ENCODE assay signal across 31 cellular contexts in the genomic region with DNA sequence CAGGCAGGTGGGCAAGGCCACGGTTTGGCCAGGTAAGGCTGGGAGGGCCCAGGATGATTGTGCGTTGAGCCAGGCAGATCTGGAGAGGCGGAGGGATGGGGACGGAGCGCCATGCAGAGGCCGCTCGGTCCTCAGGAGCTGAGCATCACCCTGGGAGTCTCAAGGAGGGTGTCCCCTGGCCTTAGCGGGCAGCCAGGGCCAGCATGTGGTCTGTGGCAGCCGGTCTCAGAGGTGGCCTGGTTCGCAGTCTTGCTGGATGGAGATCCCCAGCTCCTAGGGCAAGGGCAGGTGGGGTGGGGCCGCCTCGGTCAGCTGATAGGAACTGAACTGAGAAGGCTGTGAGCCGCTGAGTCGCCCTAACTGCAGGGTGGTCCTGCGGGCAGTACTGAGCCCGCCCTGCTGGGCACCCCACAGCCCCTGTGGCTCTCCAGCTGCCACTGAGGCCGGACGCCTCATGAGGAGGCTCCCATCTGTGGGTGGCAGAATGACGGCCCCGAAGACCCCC. TPM values are rescaled to one million over a fixed set of nuclear protein-coding genes. Genes with fewer than 3 reads are reported as not detected.
"Had no signal": no experiment of that assay in that cellular context is flagged by ENCODE, and none has a peak within 500 bp of the region (broad histone marks: within the 10 kb centered on the region; RNA-seq: fewer than 3 reads in every experiment).

No MANE protein-coding gene starts in this region.

- H3K4me3 ChIP-seq: left ventricle myocardium inferior, lung, mucosa of descending colon, pancreas, prostate gland, sigmoid colon, spleen, suprapubic skin, thoracic aorta, tibial artery, upper lobe of right lung had no signal

- H3K27ac Mint-ChIP-seq: immature natural killer cell; naive thymus-derived CD4-positive, alpha-beta T cell; natural killer cell treated with Interleukin-12 subunit alpha and Interleukin-12 subunit beta and Interleukin-15 and Interleukin-18, amount 100 ng/mL, for 72 hours; stimulated activated effector memory CD8-positive, alpha-beta T cell treated with anti-CD3 and anti-CD28 coated beads, Interleukin-12 subunit alpha, Interleukin-12 subunit beta, amount 100 ng/mL, for 72 hours; stimulated activated naive CD8-positive, alpha-beta T cell treated with anti-CD3 and anti-CD28 coated beads, Interleukin-15, Interleukin-2, amounts not matched to agents 100 ng/mL and 50 ng/mL, for 24 hours had no signal

- H3K4me3 Mint-ChIP-seq: immature natural killer cell; naive thymus-derived CD4-positive, alpha-beta T cell; natural killer cell treated with Interleukin-12 subunit alpha and Interleukin-12 subunit beta and Interleukin-15 and Interleukin-18, amount 100 ng/mL, for 72 hours; stimulated activated effector memory CD8-positive, alpha-beta T cell treated with anti-CD3 and anti-CD28 coated beads, Interleukin-12 subunit alpha, Interleukin-12 subunit beta, amount 100 ng/mL, for 72 hours; stimulated activated naive CD8-positive, alpha-beta T cell treated with anti-CD3 and anti-CD28 coated beads, Interleukin-15, Interleukin-2, amounts not matched to agents 100 ng/mL and 50 ng/mL, for 24 hours had no signal

- H3K27ac ChIP-seq: left ventricle myocardium inferior, pancreas, prostate gland, sigmoid colon, spleen, suprapubic skin, thoracic aorta, tibial artery, upper lobe of right lung had no signal

- H3K36me3 Mint-ChIP-seq: immature natural killer cell; naive thymus-derived CD4-positive, alpha-beta T cell; natural killer cell treated with Interleukin-12 subunit alpha and Interleukin-12 subunit beta and Interleukin-15 and Interleukin-18, amount 100 ng/mL, for 72 hours had no signal

- ATAC-seq: mucosa of descending colon; naive thymus-derived CD4-positive, alpha-beta T cell; natural killer cell treated with Interleukin-12 subunit alpha and Interleukin-12 subunit beta and Interleukin-15 and Interleukin-18, amount 100 ng/mL, for 72 hours; pancreas; right cardiac atrium; stimulated activated effector memory CD8-positive, alpha-beta T cell treated with anti-CD3 and anti-CD28 coated beads, Interleukin-12 subunit alpha, Interleukin-12 subunit beta, amount 100 ng/mL, for 72 hours; upper lobe of right lung had no signal

- H3K4me1 ChIP-seq: pancreas, prostate gland had no signal

- H3K27me3 Mint-ChIP-seq: naive thymus-derived CD4-positive, alpha-beta T cell; natural killer cell treated with Interleukin-12 subunit alpha and Interleukin-12 subunit beta and Interleukin-15 and Interleukin-18, amount 100 ng/mL, for 72 hours; stimulated activated naive CD8-positive, alpha-beta T cell treated with anti-CD3 and anti-CD28 coated beads, Interleukin-15, Interleukin-2, amounts not matched to agents 100 ng/mL and 50 ng/mL, for 24 hours had no signal

- H3K4me1 Mint-ChIP-seq: stimulated activated effector memory CD8-positive, alpha-beta T cell treated with anti-CD3 and anti-CD28 coated beads, Interleukin-12 subunit alpha, Interleukin-12 subunit beta, amount 100 ng/mL, for 72 hours had no signal

- DNase-seq: hypothalamus; immature natural killer cell; left ventricle myocardium inferior; midbrain; mucosa of descending colon; naive thymus-derived CD4-positive, alpha-beta T cell; nucleus accumbens; posterior cingulate gyrus; retina; sigmoid colon; small intestine; spleen; stimulated activated CD4-positive, alpha-beta T cell treated with anti-CD3 and anti-CD28 coated beads, Interleukin-4, amount 100 ng/mL, for 24 hours; stimulated activated naive CD4-positive, alpha-beta T cell; tibial artery; trophoblast cell; upper lobe of right lung had no signal

- H3K9me3 ChIP-seq: left ventricle myocardium inferior, mucosa of descending colon, pancreas, prostate gland, sigmoid colon, spleen, suprapubic skin, thoracic aorta, tibial artery, upper lobe of right lung had no signal

- H3K9me3 Mint-ChIP-seq: immature natural killer cell; natural killer cell treated with Interleukin-12 subunit alpha and Interleukin-12 subunit beta and Interleukin-15 and Interleukin-18, amount 100 ng/mL, for 72 hours; stimulated activated effector memory CD8-positive, alpha-beta T cell treated with anti-CD3 and anti-CD28 coated beads, Interleukin-12 subunit alpha, Interleukin-12 subunit beta, amount 100 ng/mL, for 72 hours; stimulated activated naive CD8-positive, alpha-beta T cell treated with anti-CD3 and anti-CD28 coated beads, Interleukin-15, Interleukin-2, amounts not matched to agents 100 ng/mL and 50 ng/mL, for 24 hours had no signal

- H3K36me3 ChIP-seq: left ventricle myocardium inferior, pancreas, prostate gland, sigmoid colon, spleen, suprapubic skin, thoracic aorta, tibial artery, upper lobe of right lung had no signal

RNA-seq across cellular contexts. Expression of gene CDH15, which starts 11.6 kb away (rescaled TPM):
- total RNA-seq: left ventricle myocardium inferior; lower leg skin; mesenteric fat pad; mucosa of descending colon; naive thymus-derived CD4-positive, alpha-beta T cell; natural killer cell treated with Interleukin-12 subunit alpha and Interleukin-12 subunit beta and Interleukin-15 and Interleukin-18, amount 100 ng/mL, for 72 hours; sigmoid colon; subcutaneous adipose tissue had no signal

RNA-seq across cellular contexts. Expression of gene SLC22A31, which starts 40.4 kb away (rescaled TPM):
- total RNA-seq: left ventricle myocardium inferior, myocyte, osteoblast, sigmoid colon, subcutaneous adipose tissue had no signal
